Comparison of ENCODE assay signal across 8 cellular contexts in genomic region chr14:69543341-69544249, GRCh38. TPM values are rescaled to one million over a fixed set of nuclear protein-coding genes. Genes with fewer than 3 reads are reported as not detected.
DNase-seq lines count a peak whose midpoint lies in the region; ATAC-seq, FAIRE-seq and TF ChIP-seq lines count a peak whose summit lies in the region.

No MANE protein-coding gene starts in this region.

- TF ChIP-seq CTCF in H9 (conservative IDR thresholded peaks at IDR 0.05) (no peak), SK-N-SH (IDR thresholded peaks at IDR 0.05) (no peak), endodermal cell (conservative IDR thresholded peaks at IDR 0.05) (no peak), pancreas (IDR thresholded peaks at IDR 0.05) (no peak), GM20000 (IDR thresholded peaks at IDR 0.05; ENCODE audit: extremely low read depth, missing control alignments) (no peak)

- H4K20me1 ChIP-seq in H9 (ENCODE audit: control insufficient read depth, insufficient read depth, insufficient read length): no peaks in the 10 kb centered on the region
- H4K20me1 ChIP-seq in SK-N-SH (ENCODE audit: insufficient read depth): no peaks in the 10 kb centered on the region

- H3K9me3 ChIP-seq in H9 (ENCODE audit: control insufficient read depth, low read depth, low read length): no peaks in the 10 kb centered on the region
- H3K9me3 ChIP-seq in SK-N-SH: no peaks in the 10 kb centered on the region
- no peaks in the 10 kb centered on the region for H3K9me3 ChIP-seq in endodermal cell (ENCODE audit: control insufficient read depth, low read length)
- no peaks in the 10 kb centered on the region for H3K9me3 ChIP-seq in pancreas

- DNase-seq in AML-193 (lab: John Stamatoyannopoulos, UW) (peak; percentile 84 to 87), H9 (peak; percentile 38), SK-N-SH (no peak), endodermal cell (peak; percentile 59), pancreas (peak in 2 of 6 donors; percentile 28 to 46), GM20000 (ENCODE audit: low spot score) (no peak)

- peak overlapping the region in 1 of 3 experiments; percentile 66; a peak in 2 of 7 replicates for H3K27ac Mint-ChIP-seq in H9
- no peak overlapping the region for H3K27ac Mint-ChIP-seq in endodermal cell

- H3K9ac ChIP-seq in H9 (ENCODE audit: extremely low read depth, insufficient read length, low read length) (no peak overlapping the region), SK-N-SH (no peak overlapping the region), endodermal cell (ENCODE audit: extremely low read depth, low read length, poor library complexity, severe bottlenecking) (no peak overlapping the region)

- intact Hi-C loops in pancreas (cut with DNase I): no loop called here

- H3K9me2 ChIP-seq in SK-N-SH: no peaks in the 10 kb centered on the region

- H2BK120ac ChIP-seq in H9 (ENCODE audit: low read depth, low read length, poor library complexity, severe bottlenecking): no peak overlapping the region

- TF ChIP-seq RAD21 in SK-N-SH (IDR thresholded peaks at IDR 0.05; ENCODE audit: low read length): no peak

- no peak overlapping the region for H3K14ac ChIP-seq in H9 (ENCODE audit: insufficient read depth, low read length)

- no peak overlapping the region for H2BK12ac ChIP-seq in H9 (ENCODE audit: insufficient read length, low read depth, low read length)

- no peak overlapping the region for H3K4ac ChIP-seq in H9 (ENCODE audit: low read depth, low read length)

- H4K5ac ChIP-seq in H9 (ENCODE audit: insufficient read length, low read depth, low read length): no peak overlapping the region

- H4K8ac ChIP-seq in H9 (replicated peaks; ENCODE audit: insufficient read length, low read depth, low read length): no peak overlapping the region

- H2BK20ac ChIP-seq in H9 (ENCODE audit: low read depth, low read length, poor library complexity, severe bottlenecking): no peak overlapping the region

- peak overlapping the region; percentile 70 for H3K18ac ChIP-seq in H9 (ENCODE audit: insufficient read length, low read depth, low read length)

- H3K36me3 ChIP-seq in SK-N-SH (replicated peaks in 1 of 2; ENCODE audit: control insufficient read depth in 1 of 2, insufficient read depth in 2 of 2, low read length in 1 of 2) (no peaks in the 10 kb centered on the region), endodermal cell (ENCODE audit: control insufficient read depth, insufficient read depth, low read length) (no peaks in the 10 kb centered on the region), pancreas (no peaks in the 10 kb centered on the region)

- H3K27ac ChIP-seq in H9 (ENCODE audit: insufficient read length, low read depth, low read length): no peak overlapping the region
- H3K27ac ChIP-seq in SK-N-SH (ENCODE audit: low read depth in 2 of 2, low read length in 1 of 2): no peak overlapping the region
- no peak overlapping the region for H3K27ac ChIP-seq in endodermal cell (ENCODE audit: low read depth, low read length)
- H3K27ac ChIP-seq in pancreas: no peak overlapping the region

- no peak overlapping the region for H2AK5ac ChIP-seq in H9 (ENCODE audit: insufficient read length, low read length)

- no peak for FAIRE-seq in pancreas (lab: Jason Lieb, UNC)

- no peak for TF ChIP-seq EP300 in SK-N-SH (IDR thresholded peaks at IDR 0.05; ENCODE audit: borderline replicate concordance in 1 of 2, low read depth in 1 of 2, low read length in 1 of 2)

- H3F3A ChIP-seq in SK-N-SH (replicated peaks; ENCODE audit: insufficient read depth): no peaks in the 10 kb centered on the region

- no peaks in the 10 kb centered on the region for H3K27me3 ChIP-seq in H9 (ENCODE audit: insufficient read depth, low read length)
- H3K27me3 ChIP-seq in SK-N-SH (ENCODE audit: insufficient read depth): no peaks in the 10 kb centered on the region
- H3K27me3 ChIP-seq in endodermal cell (ENCODE audit: control insufficient read depth, insufficient read depth, low read length, poor library complexity, severe bottlenecking): no peaks in the 10 kb centered on the region
- no peaks in the 10 kb centered on the region for H3K27me3 ChIP-seq in pancreas

- H3K4me2 ChIP-seq in H9 (ENCODE audit: insufficient read depth, insufficient read length, low read length) (no peak overlapping the region), SK-N-SH (no peak overlapping the region)

- POLR2A ChIA-PET in SK-N-SH (lab: Yijun Ruan, JAX): no interaction called here

- H3K23ac ChIP-seq in H9 (ENCODE audit: insufficient read length, low read depth, low read length): no peak overlapping the region

- H2AFZ ChIP-seq in H9 (ENCODE audit: low read length) (no peak overlapping the region), SK-N-SH (ENCODE audit: low read depth) (no peak overlapping the region)

- no peaks in the 10 kb centered on the region for H3K79me2 ChIP-seq in H9 (ENCODE audit: insufficient read depth, low read length)
- no peaks in the 10 kb centered on the region for H3K79me2 ChIP-seq in SK-N-SH (ENCODE audit: insufficient read depth)

- CTCF ChIA-PET in SK-N-SH (lab: Yijun Ruan, JAX): interaction anchor here (0.8 to 16.4 kb wide), 7 partner anchors 8 to 485 kb away, joined by 3 to 368 read pairs (median 4); partner anchors contain the start of gene CCDC177

- ATAC-seq in pancreas (peak in 3 of 4 donors; percentile 36 to 81 (median 67)), HG03565 (IDR thresholded peaks at IDR 0.05; ENCODE audit: unreplicated experiment) (no peak), GM19023 (IDR thresholded peaks at IDR 0.05; ENCODE audit: unreplicated experiment) (no peak)

- no peak overlapping the region for H2BK15ac ChIP-seq in H9 (ENCODE audit: low read depth, low read length)

- H3T11ph ChIP-seq in H9 (ENCODE audit: low read length): no peak overlapping the region

- H3K23me2 ChIP-seq in H9 (ENCODE audit: insufficient read length, low read depth, low read length, poor library complexity, severe bottlenecking): peaks cover 4% of the 10 kb centered on the region

- H3K79me1 ChIP-seq in H9 (ENCODE audit: insufficient read depth, low read depth, low read length, poor library complexity, severe bottlenecking): no peaks in the 10 kb centered on the region

- H3K4me3 Mint-ChIP-seq in H9 (no peak overlapping the region), endodermal cell (no peak overlapping the region)

- no peaks in the 10 kb centered on the region for H3K4me1 ChIP-seq in H9 (ENCODE audit: insufficient read depth, low read length)
- no peaks in the 10 kb centered on the region for H3K4me1 ChIP-seq in SK-N-SH (ENCODE audit: control insufficient read depth in 1 of 2, insufficient read depth in 2 of 2, low read depth in 1 of 2, low read length in 1 of 2)
- no peaks in the 10 kb centered on the region for H3K4me1 ChIP-seq in endodermal cell (ENCODE audit: control insufficient read depth, insufficient read depth, low read length)
- no peaks in the 10 kb centered on the region for H3K4me1 ChIP-seq in pancreas

- H3K9me3 Mint-ChIP-seq in H9: no peaks in the 10 kb centered on the region; a peak in 1 of 5 replicates
- H3K9me3 Mint-ChIP-seq in endodermal cell: no peaks in the 10 kb centered on the region

- no CpG with 5 or more reads among the region's 15 CpGs for WGBS in H9 (ENCODE audit: extremely low coverage, insufficient read length, low lambda C conversion rate)
- WGBS in SK-N-SH (ENCODE audit: low lambda C conversion rate): 46% methylated on average over 14 of the region's 15 CpGs
- WGBS in endodermal cell (ENCODE audit: insufficient coverage in 1 of 2, insufficient read length in 1 of 2), 2 experiments: 78 to 81% methylated on average over 12 to 15 of the region's 15 CpGs
- WGBS in pancreas, 2 donors: 51 to 55% methylated on average over 15 of the region's 15 CpGs

- peaks cover 0 to 3% (median 0%) of the 10 kb centered on the region in 3 experiments; a peak in 1 of 7 replicates for H3K36me3 Mint-ChIP-seq in H9 (ENCODE audit: insufficient read depth in 1 of 3, low read depth in 3 of 3)
- no peaks in the 10 kb centered on the region for H3K36me3 Mint-ChIP-seq in endodermal cell (ENCODE audit: low read depth)

- H3K27me3 Mint-ChIP-seq in H9 (ENCODE audit: low read depth) (peaks cover 20% of the 10 kb centered on the region), endodermal cell (ENCODE audit: insufficient read depth) (peaks cover 13% of the 10 kb centered on the region)

- H4K91ac ChIP-seq in H9 (ENCODE audit: insufficient read length, low read depth, low read length): no peak overlapping the region

- no peak overlapping the region for H2BK5ac ChIP-seq in H9 (ENCODE audit: insufficient read length, low read length)

- H3K56ac ChIP-seq in H9 (ENCODE audit: insufficient read length, low read depth, low read length): no peak overlapping the region

- H3K4me3 ChIP-seq in SK-N-SH (ENCODE audit: low read depth in 2 of 2, low read length in 1 of 2) (no peak overlapping the region), endodermal cell (ENCODE audit: low read length) (no peak overlapping the region), pancreas (no peak overlapping the region)

- H3K4me1 Mint-ChIP-seq in H9 (peaks cover 8 to 12% of the 10 kb centered on the region in 2 experiments), endodermal cell (peaks cover 3% of the 10 kb centered on the region)

TF ChIP-seq in SK-N-SH, 30 proteins besides CTCF, POLR2A, EP300 and RAD21:
- TF ChIP-seq FOSL2 (IDR thresholded peaks at IDR 0.05; ENCODE audit: borderline replicate concordance, low read depth) (peak; percentile 42; the same call in 1 of the 2 replicates), JUND (IDR thresholded peaks at IDR 0.05) (peak; percentile 39; the same call in 1 of the 2 replicates), TCF12 (IDR thresholded peaks at IDR 0.05) (peak; percentile 21; the same call in 1 of the 2 replicates), GABPA (IDR thresholded peaks at IDR 0.05; ENCODE audit: low read depth) (no peak)

RNA-seq across cellular contexts. Expression of gene CCDC177, which starts 31.1 kb away (rescaled TPM):
- total RNA-seq in H9 (2021) (6.1 and 6.2 TPM in 2 replicates), endodermal cell (1 to 10 TPM; 4.0 to 5.8 TPM), pancreas (not detected)
- polyA plus RNA-seq in SK-N-SH (2012; rRNA removed) (not detected in 2 replicates), pancreas (not detected)
- not detected in 2 replicates for polyA plus RNA-seq in SK-N-SH (2012; cell fraction: cytosol; rRNA removed)
- polyA plus RNA-seq in SK-N-SH (2012; cell fraction: nucleus; rRNA removed): not detected in 2 replicates
- polyA plus RNA-seq in endodermal cell (2013, experiment 1 of 2): 3.3 TPM
- polyA plus RNA-seq in endodermal cell (2013, experiment 2 of 2): 3.1 TPM

RNA-seq across cellular contexts. Expression of gene PLEKHD1, which starts 59.1 kb away (rescaled TPM):
- total RNA-seq in H9 (2021) (0.29 and 0.37 TPM in 2 replicates), endodermal cell (under 1 TPM; 0.11 TPM), pancreas (under 1 TPM in 4 of 6 donors, not detected in 2; 0.03 to 0.12 (median 0.06) TPM)
- polyA plus RNA-seq in SK-N-SH (2012; rRNA removed) (0.03 and 0.05 TPM in 2 replicates), pancreas (under 1 TPM; 0.07 to 0.19 TPM)
- 0.04 and 0.07 TPM in 2 replicates for polyA plus RNA-seq in SK-N-SH (2012; cell fraction: cytosol; rRNA removed)
- polyA plus RNA-seq in SK-N-SH (2012; cell fraction: nucleus; rRNA removed): 0.31 and 0.33 TPM in 2 replicates
- polyA plus RNA-seq in endodermal cell (2013, experiment 1 of 2): 0.04 TPM
- 0.17 TPM for polyA plus RNA-seq in endodermal cell (2013, experiment 2 of 2)

Comparison
In these comparisons a context has a peak if more than half of its experiments do, and no peak if none do; other contexts are left out.
1. DNase-seq: peak in AML-193 (2 of 2), H9 (single experiment) and endodermal cell (single experiment); none in SK-N-SH (single experiment) and GM20000 (single experiment).
2. ATAC-seq: peak in pancreas (3 of 4); none in HG03565 (single experiment) and GM19023 (single experiment).